ENCODE assay signal across 1 cellular context in genomic region chr12:89540586-89540985, GRCh38.
TF ChIP-seq lines count a peak whose summit lies in the region.

No MANE protein-coding gene starts in this region.

TF ChIP-seq in K562, 482 proteins besides CTCF, POLR2A, EP300 and RAD21 (continued from another document and continues in another):
- TF ChIP-seq, protein P1, sequence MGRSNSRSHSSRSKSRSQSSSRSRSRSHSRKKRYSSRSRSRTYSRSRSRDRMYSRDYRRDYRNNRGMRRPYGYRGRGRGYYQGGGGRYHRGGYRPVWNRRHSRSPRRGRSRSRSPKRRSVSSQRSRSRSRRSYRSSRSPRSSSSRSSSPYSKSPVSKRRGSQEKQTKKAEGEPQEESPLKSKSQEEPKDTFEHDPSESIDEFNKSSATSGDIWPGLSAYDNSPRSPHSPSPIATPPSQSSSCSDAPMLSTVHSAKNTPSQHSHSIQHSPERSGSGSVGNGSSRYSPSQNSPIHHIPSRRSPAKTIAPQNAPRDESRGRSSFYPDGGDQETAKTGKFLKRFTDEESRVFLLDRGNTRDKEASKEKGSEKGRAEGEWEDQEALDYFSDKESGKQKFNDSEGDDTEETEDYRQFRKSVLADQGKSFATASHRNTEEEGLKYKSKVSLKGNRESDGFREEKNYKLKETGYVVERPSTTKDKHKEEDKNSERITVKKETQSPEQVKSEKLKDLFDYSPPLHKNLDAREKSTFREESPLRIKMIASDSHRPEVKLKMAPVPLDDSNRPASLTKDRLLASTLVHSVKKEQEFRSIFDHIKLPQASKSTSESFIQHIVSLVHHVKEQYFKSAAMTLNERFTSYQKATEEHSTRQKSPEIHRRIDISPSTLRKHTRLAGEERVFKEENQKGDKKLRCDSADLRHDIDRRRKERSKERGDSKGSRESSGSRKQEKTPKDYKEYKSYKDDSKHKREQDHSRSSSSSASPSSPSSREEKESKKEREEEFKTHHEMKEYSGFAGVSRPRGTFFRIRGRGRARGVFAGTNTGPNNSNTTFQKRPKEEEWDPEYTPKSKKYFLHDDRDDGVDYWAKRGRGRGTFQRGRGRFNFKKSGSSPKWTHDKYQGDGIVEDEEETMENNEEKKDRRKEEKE (IDR thresholded peaks at IDR 0.05; ENCODE audit: borderline replicate concordance in 1 of 2, control insufficient read depth in 1 of 2, low read depth in 2 of 2, low read length in 1 of 2), result no peak
- TF ChIP-seq RBM15 (IDR thresholded peaks at IDR 0.05; ENCODE audit: insufficient read depth, low read length), result no peak
- TF ChIP-seq RCOR1 (IDR thresholded peaks at IDR 0.05; ENCODE audit: borderline replicate concordance in 1 of 2, low read depth in 2 of 2, low read length in 2 of 2), result peak; percentile 86 to 95; a peak in 3 of 4 replicates
- TF ChIP-seq ZNF77 (CRISPR knock-in tag; IDR thresholded peaks at IDR 0.05), result no peak
- no peak for TF ChIP-seq POLR2G (IDR thresholded peaks at IDR 0.05; ENCODE audit: low read depth, low read length)
- no peak for TF ChIP-seq THRA (IDR thresholded peaks at IDR 0.05)
- TF ChIP-seq NCOA4 (IDR thresholded peaks at IDR 0.05; ENCODE audit: partially characterized antibody), result no peak
- TF ChIP-seq, protein P2, sequence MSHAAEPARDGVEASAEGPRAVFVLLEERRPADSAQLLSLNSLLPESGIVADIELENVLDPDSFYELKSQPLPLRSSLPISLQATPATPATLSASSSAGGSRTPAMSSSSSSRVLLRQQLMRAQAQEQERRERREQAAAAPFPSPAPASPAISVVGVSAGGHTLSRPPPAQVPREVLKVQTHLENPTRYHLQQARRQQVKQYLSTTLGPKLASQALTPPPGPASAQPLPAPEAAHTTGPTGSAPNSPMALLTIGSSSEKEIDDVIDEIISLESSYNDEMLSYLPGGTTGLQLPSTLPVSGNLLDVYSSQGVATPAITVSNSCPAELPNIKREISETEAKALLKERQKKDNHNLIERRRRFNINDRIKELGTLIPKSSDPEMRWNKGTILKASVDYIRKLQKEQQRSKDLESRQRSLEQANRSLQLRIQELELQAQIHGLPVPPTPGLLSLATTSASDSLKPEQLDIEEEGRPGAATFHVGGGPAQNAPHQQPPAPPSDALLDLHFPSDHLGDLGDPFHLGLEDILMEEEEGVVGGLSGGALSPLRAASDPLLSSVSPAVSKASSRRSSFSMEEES (CRISPR knock-in tag; IDR thresholded peaks at IDR 0.05), result no peak
- no peak for TF ChIP-seq ZNF12 (CRISPR knock-in tag; IDR thresholded peaks at IDR 0.05)
- TF ChIP-seq MTF1 (CRISPR knock-in tag; IDR thresholded peaks at IDR 0.05; ENCODE audit: borderline replicate concordance), result no peak
- TF ChIP-seq SNIP1 (IDR thresholded peaks at IDR 0.05; ENCODE audit: low read depth), result no peak
- TF ChIP-seq ZNF41 (CRISPR knock-in tag; conservative IDR thresholded peaks at IDR 0.05), result no peak
- no peak for TF ChIP-seq NCOA6 (IDR thresholded peaks at IDR 0.05)
- no peak for TF ChIP-seq SRSF7 (optimal IDR thresholded peaks at IDR 0.05; ENCODE audit: low read depth, low read length)
- TF ChIP-seq, protein P3, sequence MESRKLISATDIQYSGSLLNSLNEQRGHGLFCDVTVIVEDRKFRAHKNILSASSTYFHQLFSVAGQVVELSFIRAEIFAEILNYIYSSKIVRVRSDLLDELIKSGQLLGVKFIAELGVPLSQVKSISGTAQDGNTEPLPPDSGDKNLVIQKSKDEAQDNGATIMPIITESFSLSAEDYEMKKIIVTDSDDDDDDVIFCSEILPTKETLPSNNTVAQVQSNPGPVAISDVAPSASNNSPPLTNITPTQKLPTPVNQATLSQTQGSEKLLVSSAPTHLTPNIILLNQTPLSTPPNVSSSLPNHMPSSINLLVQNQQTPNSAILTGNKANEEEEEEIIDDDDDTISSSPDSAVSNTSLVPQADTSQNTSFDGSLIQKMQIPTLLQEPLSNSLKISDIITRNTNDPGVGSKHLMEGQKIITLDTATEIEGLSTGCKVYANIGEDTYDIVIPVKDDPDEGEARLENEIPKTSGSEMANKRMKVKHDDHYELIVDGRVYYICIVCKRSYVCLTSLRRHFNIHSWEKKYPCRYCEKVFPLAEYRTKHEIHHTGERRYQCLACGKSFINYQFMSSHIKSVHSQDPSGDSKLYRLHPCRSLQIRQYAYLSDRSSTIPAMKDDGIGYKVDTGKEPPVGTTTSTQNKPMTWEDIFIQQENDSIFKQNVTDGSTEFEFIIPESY (CRISPR knock-in tag; IDR thresholded peaks at IDR 0.05), result no peak
- no peak for TF ChIP-seq HMGXB4 (CRISPR knock-in tag; IDR thresholded peaks at IDR 0.05)
- peak; percentile 90 for TF ChIP-seq SMAD4 (CRISPR knock-in tag; conservative IDR thresholded peaks at IDR 0.05)
- TF ChIP-seq CREB1 (IDR thresholded peaks at IDR 0.05), result no peak
- no peak for TF ChIP-seq CREB1 (CRISPR knock-in tag; IDR thresholded peaks at IDR 0.05)
- 0 out of 2 replicates have a peak, but pooled peaks have one; percentile 71 for TF ChIP-seq ZNF644 (tag; IDR thresholded peaks at IDR 0.05; ENCODE audit: low read depth)
- TF ChIP-seq PURB (CRISPR knock-in tag; IDR thresholded peaks at IDR 0.05; ENCODE audit: low read depth), result no peak
- TF ChIP-seq TRIM25 (IDR thresholded peaks at IDR 0.05; ENCODE audit: borderline replicate concordance), result no peak
- no peak for TF ChIP-seq CLOCK (CRISPR knock-in tag; IDR thresholded peaks at IDR 0.05; ENCODE audit: borderline replicate concordance)
- TF ChIP-seq AFF4 (CRISPR knock-in tag; IDR thresholded peaks at IDR 0.05), result 0 out of 2 replicates have a peak, but pooled peaks have one; percentile 52
- peak; percentile 95 for TF ChIP-seq LEF1 (IDR thresholded peaks at IDR 0.05)
- TF ChIP-seq SNRNP70 (optimal IDR thresholded peaks at IDR 0.05; ENCODE audit: low read depth, low read length), result no peak
- no peak for TF ChIP-seq KHSRP (IDR thresholded peaks at IDR 0.05)
- TF ChIP-seq ZNF316 (IDR thresholded peaks at IDR 0.05), result no peak
- TF ChIP-seq E2F4 (CRISPR knock-in tag; IDR thresholded peaks at IDR 0.05; ENCODE audit: low read depth), result no peak
- peak; percentile 71; the same call in 1 of the 2 replicates for TF ChIP-seq MBD2 (IDR thresholded peaks at IDR 0.05; ENCODE audit: borderline replicate concordance, low read depth)
- no peak for TF ChIP-seq ATF6 (CRISPR knock-in tag; IDR thresholded peaks at IDR 0.05)
- TF ChIP-seq ZNF274 (IDR thresholded peaks at IDR 0.05; ENCODE audit: borderline replicate concordance, low read depth, low read length), result no peak
- TF ChIP-seq KLF10 (CRISPR knock-in tag; IDR thresholded peaks at IDR 0.05), result no peak
- no peak for TF ChIP-seq POLR2H (tag; IDR thresholded peaks at IDR 0.05; ENCODE audit: low read depth)
- peak; percentile 55; the same call in 1 of the 2 replicates for TF ChIP-seq ZNF175 (CRISPR knock-in tag; IDR thresholded peaks at IDR 0.05; ENCODE audit: low read depth)
- peak; percentile 76 for TF ChIP-seq NCOA1 (IDR thresholded peaks at IDR 0.05; ENCODE audit: low read depth)
- TF ChIP-seq MEF2D (tag; conservative IDR thresholded peaks at IDR 0.05; ENCODE audit: low read depth), result peak; percentile 74
